In genomic region chr12:62014330-62014729, GRCh38 we compare ENCODE assay signal across 32 cellular contexts.
"Had no signal": no experiment of that assay in that cellular context is flagged by ENCODE, and none has a peak within 500 bp of the region (broad histone marks: within the 10 kb centered on the region; RNA-seq: fewer than 3 reads in every experiment).

No MANE protein-coding gene starts in this region.

- H3K27me3 Mint-ChIP-seq: natural killer cell treated with Interleukin-12 subunit alpha and Interleukin-12 subunit beta and Interleukin-15 and Interleukin-18, amount 100 ng/mL, for 72 hours; stimulated activated memory B cell treated with anti-CD40 and anti-IgM and Interleukin-4, amounts not matched to agents 10 μg/mL and 1 μg/mL and 100 μg/mL, for 72 hours; type B pancreatic cell had no signal

- H3K9me3 ChIP-seq: neutrophil, ovary, psoas muscle, suprapubic skin, testis, tibial artery, transverse colon, vagina had no signal

- H3K36me3 ChIP-seq: neutrophil, ovary, spleen, suprapubic skin, tibial artery, transverse colon, vagina had no signal

- H3K9me3 Mint-ChIP-seq: natural killer cell treated with Interleukin-12 subunit alpha and Interleukin-12 subunit beta and Interleukin-15 and Interleukin-18, amount 100 ng/mL, for 72 hours; stimulated activated naive CD8-positive, alpha-beta T cell treated with anti-CD3 and anti-CD28 coated beads, Interleukin-15, amount 100 ng/mL, for 72 hours; type B pancreatic cell had no signal

- H3K27ac ChIP-seq: neutrophil, ovary, parathyroid adenoma, psoas muscle, skin epidermis, spleen, suprapubic skin, testis, tibial artery, transverse colon, vagina had no signal

- H3K4me1 ChIP-seq: parathyroid adenoma, psoas muscle, spleen, suprapubic skin, testis, tibial artery, transverse colon, vagina had no signal

- H3K4me3 Mint-ChIP-seq: naive thymus-derived CD8-positive, alpha-beta T cell; natural killer cell treated with Interleukin-12 subunit alpha and Interleukin-12 subunit beta and Interleukin-15 and Interleukin-18, amount 100 ng/mL, for 72 hours; nephron progenitor cell; neural crest cell; stimulated activated memory B cell treated with anti-CD40 and anti-IgM and Interleukin-4, amounts not matched to agents 10 μg/mL and 1 μg/mL and 100 μg/mL, for 72 hours; stimulated activated naive CD8-positive, alpha-beta T cell treated with anti-CD3 and anti-CD28 coated beads, Interleukin-15, amount 100 ng/mL, for 72 hours; type B pancreatic cell had no signal

- H2AFZ ChIP-seq: parathyroid adenoma had no signal

- FAIRE-seq: urothelium cell line had no signal

- ATAC-seq: naive thymus-derived CD8-positive, alpha-beta T cell; natural killer cell treated with Interleukin-12 subunit alpha and Interleukin-12 subunit beta and Interleukin-15 and Interleukin-18, amount 100 ng/mL, for 72 hours; psoas muscle; right cardiac atrium; sciatic nerve; stimulated activated memory B cell treated with anti-CD40 and anti-IgM and Interleukin-4, amounts not matched to agents 10 μg/mL and 1 μg/mL and 100 μg/mL, for 72 hours; stimulated activated naive CD8-positive, alpha-beta T cell treated with anti-CD3 and anti-CD28 coated beads, Interleukin-15, amount 100 ng/mL, for 72 hours; stimulated activated naive CD8-positive, alpha-beta T cell treated with anti-CD3 and anti-CD28 coated beads, Interleukin-15, Interleukin-2, amounts not matched to agents 100 U/mL and 50 U/mL, for 24 hours had no signal

- H3K4me3 ChIP-seq: ovary, psoas muscle, skin epidermis, smooth muscle cell, spleen, suprapubic skin, testis, tibial artery, transverse colon, vagina had no signal

- H3K4me1 Mint-ChIP-seq: naive thymus-derived CD8-positive, alpha-beta T cell; nephron progenitor cell; neural crest cell; stimulated activated memory B cell treated with anti-CD40 and anti-IgM and Interleukin-4, amounts not matched to agents 10 μg/mL and 1 μg/mL and 100 μg/mL, for 72 hours; stimulated activated naive CD8-positive, alpha-beta T cell treated with anti-CD3 and anti-CD28 coated beads, Interleukin-15, amount 100 ng/mL, for 72 hours had no signal

- H3K79me2 ChIP-seq: parathyroid adenoma had no signal

- H3K4me2 ChIP-seq: smooth muscle cell had no signal

- DNase-seq: naive thymus-derived CD8-positive, alpha-beta T cell; nephron progenitor cell; nucleus accumbens; ovary; psoas muscle; spleen; stimulated activated CD4-positive, alpha-beta T cell treated with anti-CD3 and anti-CD28 coated beads, Interleukin-12 subunit alpha, Interleukin-12 subunit beta, amount 100 ng/mL, for 4 hours; stimulated activated CD4-positive, alpha-beta T cell treated with anti-CD3 and anti-CD28 coated beads, Interleukin-1b, Interleukin-23, amount 100 ng/mL, for 48 hours; stimulated activated CD4-positive, alpha-beta T cell treated with anti-CD3 and anti-CD28 coated beads, Interleukin-4, amount 100 ng/mL, for 1 hour; stimulated activated CD4-positive, alpha-beta T cell treated with anti-CD3 and anti-CD28 coated beads, Interleukin-4, amount 100 ng/mL, for 4 hours; stimulated activated CD8-positive, alpha-beta memory T cell treated with anti-CD3 and anti-CD28 coated beads, Interleukin-4, amount 100 ng/mL, for 48 hours; stimulated activated naive CD4-positive, alpha-beta T cell; stimulated activated naive CD8-positive, alpha-beta T cell treated with anti-CD3 and anti-CD28 coated beads, Interleukin-15, amount 100 ng/mL, for 72 hours; stimulated activated naive CD8-positive, alpha-beta T cell treated with anti-CD3 and anti-CD28 coated beads, Interleukin-15, Interleukin-2, amounts not matched to agents 100 U/mL and 50 U/mL, for 24 hours; substantia nigra; testis; tibial artery; transverse colon had no signal

- H3K27me3 ChIP-seq: neutrophil, ovary, spleen, suprapubic skin, testis, tibial artery, transverse colon, vagina had no signal

- H3K9ac ChIP-seq: parathyroid adenoma had no signal

- H3K27ac Mint-ChIP-seq: naive thymus-derived CD8-positive, alpha-beta T cell; natural killer cell treated with Interleukin-12 subunit alpha and Interleukin-12 subunit beta and Interleukin-15 and Interleukin-18, amount 100 ng/mL, for 72 hours; nephron progenitor cell; progenitor cell of endocrine pancreas; stimulated activated memory B cell treated with anti-CD40 and anti-IgM and Interleukin-4, amounts not matched to agents 10 μg/mL and 1 μg/mL and 100 μg/mL, for 72 hours; stimulated activated naive CD8-positive, alpha-beta T cell treated with anti-CD3 and anti-CD28 coated beads, Interleukin-15, amount 100 ng/mL, for 72 hours; type B pancreatic cell had no signal

- H3K36me3 Mint-ChIP-seq: naive thymus-derived CD8-positive, alpha-beta T cell; natural killer cell treated with Interleukin-12 subunit alpha and Interleukin-12 subunit beta and Interleukin-15 and Interleukin-18, amount 100 ng/mL, for 72 hours; stimulated activated memory B cell treated with anti-CD40 and anti-IgM and Interleukin-4, amounts not matched to agents 10 μg/mL and 1 μg/mL and 100 μg/mL, for 72 hours; type B pancreatic cell had no signal
